ENCODE assay signal across 26 cellular contexts in the genomic region with DNA sequence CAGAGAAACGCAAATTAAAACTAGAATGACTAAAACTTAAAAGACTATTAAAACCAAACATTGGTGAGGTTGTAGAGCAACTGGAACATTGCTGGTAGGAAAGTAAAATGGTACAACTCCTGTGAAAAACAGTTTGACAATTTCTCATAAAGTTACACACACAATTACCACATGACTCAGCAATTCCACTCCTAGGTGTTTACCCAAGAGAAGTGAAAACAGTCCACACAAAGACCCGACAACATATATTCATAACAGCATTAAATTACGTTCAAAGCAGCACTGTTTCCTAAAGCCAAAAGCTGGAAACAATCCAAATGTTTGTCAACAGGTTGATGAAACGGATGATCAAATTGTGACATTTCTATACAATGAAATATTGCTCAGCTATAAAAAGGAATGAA. TPM values are rescaled to one million over a fixed set of nuclear protein-coding genes. Genes with fewer than 3 reads are reported as not detected.
DNase-seq lines count a peak whose midpoint lies in the region; ATAC-seq and TF ChIP-seq lines count a peak whose summit lies in the region.
"Had no signal": no experiment of that assay in that cellular context is flagged by ENCODE, and none has a peak within 500 bp of the region (broad histone marks: within the 10 kb centered on the region; RNA-seq: fewer than 3 reads in every experiment).

No MANE protein-coding gene starts in this region.

- no peak for DNase-seq in activated naive CD4-positive, alpha-beta T cell treated with anti-CD3 and anti-CD28 coated beads, Interleukin-2, amount 50 U/mL, for 72 hours (ENCODE audit: low spot score in 2 of 2)
- no peak for DNase-seq in activated naive CD4-positive, alpha-beta T cell treated with Interleukin-2 at 50 U/mL for 16 hours
- DNase-seq in LHCN-M2 (ENCODE audit: low read depth): peak; percentile 7
- no peak for DNase-seq in PC-9
- peak; percentile 9 for DNase-seq in fibroblast of villous mesenchyme (ENCODE audit: low read depth)
- no peak for DNase-seq in cortex of kidney (lab: John Stamatoyannopoulos, UW)
- DNase-seq in omental fat pad (ENCODE audit: low spot score): no peak
- DNase-seq: activated naive CD8-positive, alpha-beta T cell treated with anti-CD3 and anti-CD28 coated beads, Interleukin-2, amount 10 ng/mL, durations not matched to agents 7 days and 5 days; C1 segment of cervical spinal cord; cerebellar nuclear complex; COR-L47; dorsolateral prefrontal cortex; Kasumi-1; kidney; naive B cell; NCI-H1105 treated with DMSO at 0.1 percent for 48 hours; NCI-H2029; NCI-H526 treated with DMSO at 0.1 percent for 48 hours; psoas muscle; T-cell; uterus had no signal

- no peaks in the 10 kb centered on the region for H4K20me1 ChIP-seq in PC-9 (ENCODE audit: insufficient read depth)

- no peaks in the 10 kb centered on the region for H3K27me3 ChIP-seq in PC-9 (ENCODE audit: insufficient read depth, low read depth)
- H3K27me3 ChIP-seq: dorsolateral prefrontal cortex, uterus had no signal

- no peaks in the 10 kb centered on the region for H3K79me2 ChIP-seq in PC-9 (ENCODE audit: low read depth)

- intact Hi-C loops in PC-9 (cut with micrococcal nuclease; ENCODE audit: unreplicated experiment): no loop called here

- peak overlapping the region; percentile 17 to 72 for H3K27ac Mint-ChIP-seq in activated naive CD4-positive, alpha-beta T cell treated with anti-CD3 and anti-CD28 coated beads, Interleukin-2, amount 50 U/mL, for 72 hours
- H3K27ac Mint-ChIP-seq: activated naive CD8-positive, alpha-beta T cell treated with anti-CD3 and anti-CD28 coated beads, Interleukin-2, amount 10 ng/mL, durations not matched to agents 7 days and 5 days; stimulated activated naive CD8-positive, alpha-beta T cell treated with anti-CD3 and anti-CD28 coated beads, Interleukin-15, Interleukin-2, amounts not matched to agents 100 ng/mL and 50 ng/mL, for 24 hours; T-cell had no signal

- no peaks in the 10 kb centered on the region for H3K9me3 Mint-ChIP-seq in activated naive CD4-positive, alpha-beta T cell treated with anti-CD3 and anti-CD28 coated beads, Interleukin-2, amount 50 U/mL, for 72 hours
- H3K9me3 Mint-ChIP-seq: activated naive CD8-positive, alpha-beta T cell treated with anti-CD3 and anti-CD28 coated beads, Interleukin-2, amount 10 ng/mL, durations not matched to agents 7 days and 5 days; naive B cell; stimulated activated naive CD8-positive, alpha-beta T cell treated with anti-CD3 and anti-CD28 coated beads, Interleukin-15, Interleukin-2, amounts not matched to agents 100 ng/mL and 50 ng/mL, for 24 hours; T-cell had no signal

- no peak overlapping the region for H3K4me3 ChIP-seq in PC-9
- H3K4me3 ChIP-seq in fibroblast of villous mesenchyme (ENCODE audit: low read depth, low read length): no peak overlapping the region
- H3K4me3 ChIP-seq: dorsolateral prefrontal cortex, psoas muscle, uterus had no signal

- CTCF ChIA-PET in PC-9 (lab: Charles Lee): interaction anchor here (0.6 kb wide), 1 partner anchor 37 kb away, joined by 5 read pairs; no protein-coding TSS in a partner anchor

- TF ChIP-seq CTCF in PC-9 (conservative IDR thresholded peaks at IDR 0.05) (no peak), fibroblast of villous mesenchyme (IDR thresholded peaks at IDR 0.05; ENCODE audit: insufficient read depth, low read depth, low read length) (no peak), omental fat pad (IDR thresholded peaks at IDR 0.05) (no peak)

- peaks cover 4% of the 10 kb centered on the region; the same call in 1 of the 2 replicates for H3F3A ChIP-seq in PC-9 (ENCODE audit: insufficient read depth, low read depth)

- H3K9me3 ChIP-seq in PC-9 (ENCODE audit: insufficient read depth, low read depth): peaks cover 14% of the 10 kb centered on the region
- H3K9me3 ChIP-seq: psoas muscle had no signal

- no peaks in the 10 kb centered on the region for H3K36me3 Mint-ChIP-seq in activated naive CD4-positive, alpha-beta T cell treated with anti-CD3 and anti-CD28 coated beads, Interleukin-2, amount 50 U/mL, for 72 hours
- H3K36me3 Mint-ChIP-seq: activated naive CD8-positive, alpha-beta T cell treated with anti-CD3 and anti-CD28 coated beads, Interleukin-2, amount 10 ng/mL, durations not matched to agents 7 days and 5 days; naive B cell; T-cell had no signal

- H3K9me2 ChIP-seq in PC-9 (ENCODE audit: insufficient read depth): no peaks in the 10 kb centered on the region; the same call in 1 of the 2 replicates

- peaks cover 4% of the 10 kb centered on the region; the same call in 1 of the 2 replicates for H3K36me3 ChIP-seq in PC-9 (ENCODE audit: low read depth)
- H3K36me3 ChIP-seq: uterus had no signal

- peak overlapping the region; percentile 50 for H2AFZ ChIP-seq in PC-9

- BruUV-seq in PC-9 (replicated peaks; lab: Mats Ljungman, UMichigan): no TSS peak

- ATAC-seq in activated naive CD4-positive, alpha-beta T cell treated with anti-CD3 and anti-CD28 coated beads, Interleukin-2, amount 50 U/mL, for 72 hours: peak in 1 of 2 donors; percentile 85
- no peak for ATAC-seq in GM21381 (IDR thresholded peaks at IDR 0.05; ENCODE audit: unreplicated experiment)
- ATAC-seq in omental fat pad (ENCODE audit: low FRiP score): no peak
- ATAC-seq: psoas muscle, T-cell had no signal

- peak overlapping the region; percentile 43 for H3K27ac ChIP-seq in PC-9
- H3K27ac ChIP-seq: dorsolateral prefrontal cortex, HL-60, psoas muscle, uterus had no signal

- H3K4me1 ChIP-seq in PC-9 (replicated peaks; ENCODE audit: insufficient read depth): peaks cover 9% of the 10 kb centered on the region
- H3K4me1 ChIP-seq: psoas muscle, uterus had no signal

- POLR2A ChIA-PET in PC-9 (lab: Charles Lee; ENCODE audit: unreplicated experiment): no interaction called here

- peak overlapping the region; percentile 17; the same call in 1 of the 2 replicates for H3K4me2 ChIP-seq in PC-9

RNA-seq across cellular contexts. Expression of gene ALOX12, which starts 26.5 kb away (rescaled TPM):
- not detected for total RNA-seq in activated naive CD4-positive, alpha-beta T cell treated with anti-CD3 and anti-CD28 coated beads, Interleukin-2, amount 50 U/mL, for 72 hours
- not detected in 2 replicates for total RNA-seq in LHCN-M2 (2014; rRNA removed)
- 0.40 TPM for polyA plus RNA-seq in LHCN-M2 (2012)
- not detected in 2 replicates for total RNA-seq in PC-9 (2021)
- under 0.01 TPM in 1 of 2 replicates, not detected in the other for total RNA-seq in fibroblast of villous mesenchyme
- total RNA-seq in omental fat pad: under 1 TPM in 1 of 4 donors, not detected in 3; 0.25 TPM
- total RNA-seq: activated naive CD8-positive, alpha-beta T cell treated with anti-CD3 and anti-CD28 coated beads, Interleukin-2, amount 10 ng/mL, durations not matched to agents 7 days and 5 days; kidney; psoas muscle; RPMI7951; SK-MEL-5 had no signal

RNA-seq across cellular contexts. Expression of gene RNASEK, which starts 43.1 kb away (rescaled TPM):
- 100 to 1,000 TPM; 127 to 217 TPM for total RNA-seq in activated naive CD4-positive, alpha-beta T cell treated with anti-CD3 and anti-CD28 coated beads, Interleukin-2, amount 50 U/mL, for 72 hours
- 161 and 204 TPM in 2 replicates for total RNA-seq in LHCN-M2 (2014; rRNA removed)
- polyA plus RNA-seq in LHCN-M2 (2012): 619 TPM
- total RNA-seq in PC-9 (2021): 196 and 301 TPM in 2 replicates
- 27.4 and 33.7 TPM in 2 replicates for total RNA-seq in fibroblast of villous mesenchyme
- 100 to 1,000 TPM in 3 of 4 donors, 10 to 100 TPM in 1; 34.4 to 253 (median 130) TPM for total RNA-seq in omental fat pad

RNA-seq across cellular contexts. Expression of gene BCL6B, which starts 53.5 kb away (rescaled TPM):
- total RNA-seq in activated naive CD4-positive, alpha-beta T cell treated with anti-CD3 and anti-CD28 coated beads, Interleukin-2, amount 50 U/mL, for 72 hours: under 1 TPM; 0.59 to 0.86 TPM
- total RNA-seq in LHCN-M2 (2014; rRNA removed): not detected in 2 replicates
- polyA plus RNA-seq in LHCN-M2 (2012): not detected
- 0.28 and 0.48 TPM in 2 replicates for total RNA-seq in PC-9 (2021)
- not detected in 2 replicates for total RNA-seq in fibroblast of villous mesenchyme
- 10 to 100 TPM in 1 of 4 donors, 1 to 10 TPM in 3; 4.6 to 11.2 (median 8.2) TPM for total RNA-seq in omental fat pad
- total RNA-seq: RPMI7951, SK-MEL-5 had no signal

Comparison
In these comparisons a context has a peak if more than half of its experiments do, and no peak if none do; other contexts are left out.
1. DNase-seq: peak in LHCN-M2 (single experiment) and fibroblast of villous mesenchyme (single experiment); none in activated naive CD4-positive, alpha-beta T cell treated with anti-CD3 and anti-CD28 coated beads, Interleukin-2, amount 50 U/mL, for 72 hours (0 of 2), activated naive CD4-positive, alpha-beta T cell treated with Interleukin-2 at 50 U/mL for 16 hours (single experiment), PC-9 (0 of 2), cortex of kidney (single experiment) and omental fat pad (single experiment).